ENCODE assay signal across 27 cellular contexts in genomic region chr2:98441706-98442450, GRCh38. TPM values are rescaled to one million over a fixed set of nuclear protein-coding genes. Genes with fewer than 3 reads are reported as not detected.
DNase-seq lines count a peak whose midpoint lies in the region; ATAC-seq and TF ChIP-seq lines count a peak whose summit lies in the region.
"Had no signal": no experiment of that assay in that cellular context is flagged by ENCODE, and none has a peak within 500 bp of the region (broad histone marks: within the 10 kb centered on the region; RNA-seq: fewer than 3 reads in every experiment).

No MANE protein-coding gene starts in this region.

- peaks cover 17% of the 10 kb centered on the region for H3K36me3 Mint-ChIP-seq in activated CD4-positive, alpha-beta T cell treated with anti-CD3 and anti-CD28 coated beads, Interleukin-2, amount 10 ng/mL, durations not matched to agents 24 days and 14 days (ENCODE audit: low read depth)
- H3K36me3 Mint-ChIP-seq in stimulated activated effector memory CD8-positive, alpha-beta T cell treated with anti-CD3 and anti-CD28 coated beads, Interleukin-12 subunit alpha, Interleukin-12 subunit beta, amount 100 ng/mL, for 72 hours = peaks cover 20% of the 10 kb centered on the region
- H3K36me3 Mint-ChIP-seq: neural progenitor cell; stimulated activated memory B cell treated with anti-CD40 and anti-IgM and Interleukin-4, amounts not matched to agents 10 μg/mL and 1 μg/mL and 100 μg/mL, for 72 hours had no signal

- H3K27ac Mint-ChIP-seq in activated CD4-positive, alpha-beta T cell treated with anti-CD3 and anti-CD28 coated beads, Interleukin-2, amount 10 ng/mL, durations not matched to agents 24 days and 14 days = peak overlapping the region; percentile 6
- H3K27ac Mint-ChIP-seq in stimulated activated effector memory CD8-positive, alpha-beta T cell treated with anti-CD3 and anti-CD28 coated beads, Interleukin-12 subunit alpha, Interleukin-12 subunit beta, amount 100 ng/mL, for 72 hours = peak overlapping the region; percentile 6
- H3K27ac Mint-ChIP-seq: neural progenitor cell; stimulated activated memory B cell treated with anti-CD40 and anti-IgM and Interleukin-4, amounts not matched to agents 10 μg/mL and 1 μg/mL and 100 μg/mL, for 72 hours had no signal

- in situ Hi-C loops in gastrocnemius medialis (cut with MboI; ENCODE audit: low sequenced_read_pairs in 4 of 4) = no loop called here

- H2AFZ ChIP-seq in OCI-LY3 (ENCODE audit: low read depth, low read length) = no peak overlapping the region
- H2AFZ ChIP-seq: neural progenitor cell had no signal

- H3K27ac ChIP-seq in OCI-LY3 (ENCODE audit: low read length) = peak overlapping the region; percentile 39
- peak overlapping the region; percentile 57 for H3K27ac ChIP-seq in iPS-18a (ENCODE audit: low read length)
- no peak overlapping the region for H3K27ac ChIP-seq in gastrocnemius medialis
- H3K27ac ChIP-seq: left ventricle myocardium inferior, neural progenitor cell, prostate gland, thyroid gland had no signal

- H3K36me3 ChIP-seq in OCI-LY3 (replicated peaks; ENCODE audit: low read depth, low read length) = peaks cover 3% of the 10 kb centered on the region
- no peaks in the 10 kb centered on the region for H3K36me3 ChIP-seq in iPS-18a (ENCODE audit: control insufficient read depth, low read depth, low read length)
- H3K36me3 ChIP-seq in gastrocnemius medialis = no peaks in the 10 kb centered on the region
- H3K36me3 ChIP-seq: left ventricle myocardium inferior, neural progenitor cell, prostate gland, thyroid gland had no signal

- DNase-seq in activated CD4-positive, alpha-beta T cell treated with anti-CD3 and anti-CD28 coated beads, Interleukin-2, amount 10 ng/mL, durations not matched to agents 24 days and 14 days = peak; percentile 47
- no peak for DNase-seq in activated CD4-positive, alpha-beta T cell treated with anti-CD3 and anti-CD28 coated beads, Interleukin-2, amount 50 U/mL, for 4 hours
- DNase-seq in stimulated activated effector memory CD8-positive, alpha-beta T cell treated with anti-CD3 and anti-CD28 coated beads, Interleukin-12 subunit alpha, Interleukin-12 subunit beta, amount 100 ng/mL, for 72 hours (ENCODE audit: low spot score in 2 of 2) = peak in 1 of 2 donors; percentile 45
- DNase-seq in NCI-H1048 (lab: John Stamatoyannopoulos, UW) = no peak
- DNase-seq in gastrocnemius medialis = no peak
- DNase-seq: activated CD4-positive, alpha-beta T cell treated with anti-CD3 and anti-CD28 coated beads, Interleukin-2, amount 50 U/mL, for 48 hours; AML-193; aorta; caudate nucleus; DMS79 treated with DMSO at 0.1 percent for 48 hours; left ventricle myocardium inferior; midbrain; NCI-H1092; NCI-H2029 treated with DMSO at 0.1 percent for 48 hours; NCI-H226; SIG-M5; stimulated activated CD4-positive, alpha-beta T cell treated with anti-CD3 and anti-CD28 coated beads, Interleukin-1b, Interleukin-23, amount 100 ng/mL, for 48 hours; thyroid gland had no signal

- no peak overlapping the region for H3K4me3 Mint-ChIP-seq in activated CD4-positive, alpha-beta T cell treated with anti-CD3 and anti-CD28 coated beads, Interleukin-2, amount 10 ng/mL, durations not matched to agents 24 days and 14 days
- H3K4me3 Mint-ChIP-seq in stimulated activated effector memory CD8-positive, alpha-beta T cell treated with anti-CD3 and anti-CD28 coated beads, Interleukin-12 subunit alpha, Interleukin-12 subunit beta, amount 100 ng/mL, for 72 hours = no peak overlapping the region
- H3K4me3 Mint-ChIP-seq: neural progenitor cell; stimulated activated memory B cell treated with anti-CD40 and anti-IgM and Interleukin-4, amounts not matched to agents 10 μg/mL and 1 μg/mL and 100 μg/mL, for 72 hours had no signal

- peaks cover 19% of the 10 kb centered on the region for H3K79me2 ChIP-seq in OCI-LY3 (ENCODE audit: low read length)

- H3K27me3 ChIP-seq in OCI-LY3 (ENCODE audit: low read depth, low read length) (no peaks in the 10 kb centered on the region), iPS-18a (ENCODE audit: control insufficient read depth, insufficient read depth, low read length) (no peaks in the 10 kb centered on the region), gastrocnemius medialis (no peaks in the 10 kb centered on the region)
- H3K27me3 ChIP-seq: neural progenitor cell, thyroid gland had no signal

- H3K9ac ChIP-seq in OCI-LY3 (ENCODE audit: low read length) (no peak overlapping the region), iPS-18a (ENCODE audit: low read length) (no peak overlapping the region)
- H3K9ac ChIP-seq: neural progenitor cell had no signal

- H3K4me3 ChIP-seq in OCI-LY3 (ENCODE audit: low read length) (peak overlapping the region; percentile 43; the same call in 1 of the 2 replicates), iPS-18a (ENCODE audit: low read length) (peak overlapping the region; percentile 30), gastrocnemius medialis (no peak overlapping the region)
- H3K4me3 ChIP-seq: left ventricle myocardium inferior, neural progenitor cell, prostate gland, thyroid gland had no signal

- peaks cover 32% of the 10 kb centered on the region for H3K4me1 Mint-ChIP-seq in activated CD4-positive, alpha-beta T cell treated with anti-CD3 and anti-CD28 coated beads, Interleukin-2, amount 10 ng/mL, durations not matched to agents 24 days and 14 days
- peaks cover 37% of the 10 kb centered on the region for H3K4me1 Mint-ChIP-seq in stimulated activated effector memory CD8-positive, alpha-beta T cell treated with anti-CD3 and anti-CD28 coated beads, Interleukin-12 subunit alpha, Interleukin-12 subunit beta, amount 100 ng/mL, for 72 hours

- TF ChIP-seq CTCF in OCI-LY3 (IDR thresholded peaks at IDR 0.05; ENCODE audit: low read depth, low read length) (no peak), gastrocnemius medialis (IDR thresholded peaks at IDR 0.05 in 4 of 5, conservative IDR thresholded peaks at IDR 0.05 in 1 of 5) (no peak)

- peaks cover 9% of the 10 kb centered on the region for H3K9me3 Mint-ChIP-seq in activated CD4-positive, alpha-beta T cell treated with anti-CD3 and anti-CD28 coated beads, Interleukin-2, amount 10 ng/mL, durations not matched to agents 24 days and 14 days
- peaks cover 6% of the 10 kb centered on the region for H3K9me3 Mint-ChIP-seq in stimulated activated effector memory CD8-positive, alpha-beta T cell treated with anti-CD3 and anti-CD28 coated beads, Interleukin-12 subunit alpha, Interleukin-12 subunit beta, amount 100 ng/mL, for 72 hours

- H3K9me3 ChIP-seq in OCI-LY3 (ENCODE audit: insufficient read depth, low read length) (peaks cover 21% of the 10 kb centered on the region; the same call in 1 of the 2 replicates), iPS-18a (ENCODE audit: control insufficient read depth, low read depth, low read length) (no peaks in the 10 kb centered on the region), gastrocnemius medialis (no peaks in the 10 kb centered on the region)
- H3K9me3 ChIP-seq: prostate gland, thyroid gland had no signal

- no peak for ATAC-seq in stimulated activated effector memory CD8-positive, alpha-beta T cell treated with anti-CD3 and anti-CD28 coated beads, Interleukin-12 subunit alpha, Interleukin-12 subunit beta, amount 100 ng/mL, for 72 hours
- no peak for ATAC-seq in gastrocnemius medialis
- ATAC-seq in HG03135 (IDR thresholded peaks at IDR 0.05; ENCODE audit: unreplicated experiment) = no peak
- ATAC-seq: activated naive CD4-positive, alpha-beta T cell treated with anti-CD3 and anti-CD28 coated beads, Interleukin-2, amount 50 U/mL, for 72 hours; HCT116; Panc1; stimulated activated memory B cell treated with anti-CD40 and anti-IgM and Interleukin-4, amounts not matched to agents 10 μg/mL and 1 μg/mL and 100 μg/mL, for 72 hours had no signal

- H3K4me2 ChIP-seq in OCI-LY3 (ENCODE audit: low read length) = peak overlapping the region; percentile 28
- H3K4me2 ChIP-seq: neural progenitor cell had no signal

- intact Hi-C loops in activated CD4-positive, alpha-beta T cell treated with anti-CD3 and anti-CD28 coated beads, Interleukin-2, amount 10 ng/mL, durations not matched to agents 24 days and 14 days (cut with micrococcal nuclease) = loop anchor here (10.0 kb wide), 2 partner anchors 713 to 777 kb away; partner anchors contain the start of genes ACTR1B, C2orf92, LIPT1 and TSGA10
- intact Hi-C loops in gastrocnemius medialis (cut with DNase I; ENCODE audit: low total_unique reads) = no loop called here

- no peak for TF ChIP-seq POLR2A in gastrocnemius medialis (IDR thresholded peaks at IDR 0.05)

- H3K4me1 ChIP-seq in OCI-LY3 (ENCODE audit: low read length) (peaks cover 45% of the 10 kb centered on the region), iPS-18a (ENCODE audit: control insufficient read depth, low read depth, low read length) (peaks cover 58% of the 10 kb centered on the region), gastrocnemius medialis (peaks cover 8 to 10% of the 10 kb centered on the region in 2 donors)
- H3K4me1 ChIP-seq: prostate gland had no signal

- no peaks in the 10 kb centered on the region for H3K27me3 Mint-ChIP-seq in activated CD4-positive, alpha-beta T cell treated with anti-CD3 and anti-CD28 coated beads, Interleukin-2, amount 10 ng/mL, durations not matched to agents 24 days and 14 days

- peaks cover 7% of the 10 kb centered on the region for H4K20me1 ChIP-seq in OCI-LY3 (ENCODE audit: insufficient read depth, low read length)

RNA-seq across cellular contexts. Expression of gene INPP4A, which starts 2.8 kb away (rescaled TPM):
- 40.2 and 45.0 TPM in 2 replicates for total RNA-seq in activated CD4-positive, alpha-beta T cell treated with anti-CD3 and anti-CD28 coated beads, Interleukin-2, amount 10 ng/mL, durations not matched to agents 24 days and 14 days
- total RNA-seq in gastrocnemius medialis = 10 to 100 TPM in 3 of 4 donors, 1 to 10 TPM in 1; 9.8 to 19.6 (median 16.0) TPM

Comparison
In these comparisons a context has a peak if more than half of its experiments do, and no peak if none do; other contexts are left out.
1. H3K27ac ChIP-seq: peak in OCI-LY3 (single experiment) and iPS-18a (single experiment); none in gastrocnemius medialis (0 of 4).
2. H3K4me3 ChIP-seq: peak in OCI-LY3 (single experiment) and iPS-18a (single experiment); none in gastrocnemius medialis (0 of 4).